Comparison of ENCODE assay signal across 8 cellular contexts in genomic region chr4:141220655-141221605, GRCh38. TPM values are rescaled to one million over a fixed set of nuclear protein-coding genes. Genes with fewer than 3 reads are reported as not detected.
DNase-seq lines count a peak whose midpoint lies in the region; ATAC-seq and TF ChIP-seq lines count a peak whose summit lies in the region.

ZNF330 (plus strand) TSS chr4:141220895; CDS start chr4:141222372, 1,477 bp downstream.

- H3K4me1 Mint-ChIP-seq in T-helper 2 cell treated with Interferon-gamma antibody and Interleukin-4, amounts not matched to agents 5 μg/mL and 100 μg/mL, for 36 hours (ENCODE audit: low read depth): peaks cover 28% of the 10 kb centered on the region

- intact Hi-C loops in ascending aorta (cut with DNase I): loop anchor here (5.0 to 10.0 kb wide), 7 partner anchors 89 to 1919 kb away; partner anchors contain the start of genes ELMOD2, NAA15, NDUFC1 and RNF150
- intact Hi-C loops in right cardiac atrium (cut with DNase I): no loop called here
- intact Hi-C loops in uterus (cut with DNase I; ENCODE audit: low total_unique reads): no loop called here

- H3K27me3 ChIP-seq in ascending aorta (no peaks in the 10 kb centered on the region), right cardiac atrium (ENCODE audit: control insufficient read depth, insufficient read depth) (no peaks in the 10 kb centered on the region), uterus (no peaks in the 10 kb centered on the region)

- H3K4me3 Mint-ChIP-seq in T-helper 2 cell treated with Interferon-gamma antibody and Interleukin-4, amounts not matched to agents 5 μg/mL and 100 μg/mL, for 36 hours: peak within 1 kb of the TSS; percentile 96

- in situ Hi-C loops in GM13977 (cut with MboI; ENCODE audit: low pct_unique_long_range_greater_than_20kb, low sequenced_read_pairs, unreplicated experiment): no loop called here

- ATAC-seq in HG02763 (IDR thresholded peaks at IDR 0.05; ENCODE audit: unreplicated experiment) (peak; percentile 88), right cardiac atrium (peak; percentile 98 to 99)

- peaks cover 4% of the 10 kb centered on the region for H3K27me3 Mint-ChIP-seq in T-helper 2 cell treated with Interferon-gamma antibody and Interleukin-4, amounts not matched to agents 5 μg/mL and 100 μg/mL, for 36 hours (ENCODE audit: low read depth)

- peaks cover 26% of the 10 kb centered on the region for H3K36me3 Mint-ChIP-seq in T-helper 2 cell treated with Interferon-gamma antibody and Interleukin-4, amounts not matched to agents 5 μg/mL and 100 μg/mL, for 36 hours (ENCODE audit: low read depth)

- H3K4me3 ChIP-seq in ascending aorta (peak within 1 kb of the TSS; percentile 79 to 96), right cardiac atrium (ENCODE audit: low read length) (peak within 1 kb of the TSS; percentile 66), uterus (peak within 1 kb of the TSS; percentile 96)

- peak within 1 kb of the TSS; percentile 94 to 98 for H3K27ac ChIP-seq in ascending aorta
- H3K27ac ChIP-seq in right cardiac atrium (ENCODE audit: low read length): peak within 1 kb of the TSS; percentile 92
- H3K27ac ChIP-seq in uterus: peak within 1 kb of the TSS; percentile 93 to 95

- H3K9me3 ChIP-seq in ascending aorta (no peaks in the 10 kb centered on the region), right cardiac atrium (ENCODE audit: control insufficient read depth, low read length) (no peaks in the 10 kb centered on the region), uterus (no peaks in the 10 kb centered on the region)

- peak; percentile 79 to 90 for TF ChIP-seq POLR2A in uterus (IDR thresholded peaks at IDR 0.05)

- TF ChIP-seq CTCF in GM13977 (IDR thresholded peaks at IDR 0.05; ENCODE audit: extremely low read depth, insufficient read depth, missing control alignments): peak; percentile 20
- TF ChIP-seq CTCF in ascending aorta (IDR thresholded peaks at IDR 0.05): peak in 1 of 3 experiments; percentile 37
- peak in 2 of 4 experiments; percentile 5 to 20 for TF ChIP-seq CTCF in uterus (IDR thresholded peaks at IDR 0.05)

- peaks cover 4 to 5% of the 10 kb centered on the region in 2 donors for H3K4me1 ChIP-seq in ascending aorta
- H3K4me1 ChIP-seq in right cardiac atrium (ENCODE audit: control insufficient read depth, insufficient read depth, low read length): no peaks in the 10 kb centered on the region
- H3K4me1 ChIP-seq in uterus: no peaks in the 10 kb centered on the region

- DNase-seq in GM13977 (ENCODE audit: low spot score) (peak; percentile 90), NCI-H1417 (lab: John Stamatoyannopoulos, UW) (peak; percentile 77 to 91 (median 87)), ascending aorta (ENCODE audit: low spot score in 2 of 2) (peak; percentile 36 to 96), right cardiac atrium (peak; percentile 94 to 97 (median 97)), pulmonary artery endothelial cell (ENCODE audit: low read depth, low spot score) (peak; percentile 72), uterus (peak; percentile 92 to 97)
- peak; percentile 84 for DNase-seq in T-helper 2 cell treated with Interferon-gamma antibody and Interleukin-4, amounts not matched to agents 5 μg/mL and 100 μg/mL, for 36 hours (ENCODE audit: low spot score)

- under 1% methylated on average over 56 of the region's 56 CpGs for WGBS in right cardiac atrium

- H3K9me3 Mint-ChIP-seq in T-helper 2 cell treated with Interferon-gamma antibody and Interleukin-4, amounts not matched to agents 5 μg/mL and 100 μg/mL, for 36 hours: no peaks in the 10 kb centered on the region

- H3K36me3 ChIP-seq in ascending aorta (no peaks in the 10 kb centered on the region), uterus (no peaks in the 10 kb centered on the region)

- H3K27ac Mint-ChIP-seq in T-helper 2 cell treated with Interferon-gamma antibody and Interleukin-4, amounts not matched to agents 5 μg/mL and 100 μg/mL, for 36 hours: peak within 1 kb of the TSS; percentile 97

RNA-seq across cellular contexts. Expression of gene ZNF330, which starts in this region (rescaled TPM):
- total RNA-seq in ascending aorta: 7.9 TPM
- 10 to 100 TPM; 62.7 to 77.0 (median 68.1) TPM for total RNA-seq in right cardiac atrium
- 57.4 TPM for polyA plus RNA-seq in right cardiac atrium
- 32.8 and 43.5 TPM in 2 replicates for total RNA-seq in pulmonary artery endothelial cell
- total RNA-seq in uterus: 10 to 100 TPM; 24.1 to 73.0 (median 39.1) TPM

Comparison
In these comparisons a context has a peak if more than half of its experiments do, and no peak if none do; other contexts are left out.
1. Peak in every context shown above with its lines: DNase-seq, ATAC-seq, H3K4me3 ChIP-seq and H3K27ac ChIP-seq.